In the genomic region with DNA sequence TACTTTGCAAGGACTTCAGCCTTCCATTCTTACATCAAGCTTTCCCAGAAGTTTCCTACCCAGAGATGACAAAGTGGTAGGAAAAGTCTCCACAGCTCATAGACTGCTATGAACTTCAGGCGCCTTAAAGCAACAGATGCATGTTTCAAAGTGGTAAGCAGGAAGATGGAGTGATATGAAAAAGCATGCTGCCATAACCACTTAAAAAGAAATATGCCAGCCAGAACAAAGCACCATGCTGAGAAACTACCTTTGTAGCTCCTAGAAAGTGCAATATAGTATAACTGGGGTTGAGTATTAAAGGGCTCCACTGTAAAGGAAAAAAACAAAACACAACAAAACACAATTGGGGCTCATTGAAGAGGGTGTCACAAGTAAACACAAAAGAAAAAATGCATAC, we compare ENCODE assay signal across 27 cellular contexts.
"Had no signal": no experiment of that assay in that cellular context is flagged by ENCODE, and none has a peak within 500 bp of the region (broad histone marks: within the 10 kb centered on the region; RNA-seq: fewer than 3 reads in every experiment).

No MANE protein-coding gene starts in this region.

- H3K36me3 ChIP-seq: colonic mucosa, esophagus muscularis mucosa, esophagus squamous epithelium, gastrocnemius medialis, gastroesophageal sphincter, heart left ventricle, heart right ventricle had no signal

- DNase-seq: colonic mucosa; cortex of kidney; dermis blood vessel endothelial cell; dorsolateral prefrontal cortex; effector CD4-positive, alpha-beta T cell; effector CD8-positive, alpha-beta T cell; effector memory CD4-positive, alpha-beta T cell; effector memory CD8-positive, alpha-beta T cell; endodermal cell; erythroblast; esophagus squamous epithelium; foreskin fibroblast; foreskin keratinocyte; foreskin melanocyte; gastrocnemius medialis; glutamatergic neuron; head of caudate nucleus; heart left ventricle; heart right ventricle had no signal

- H3K9me3 ChIP-seq: colonic mucosa, esophagus muscularis mucosa, esophagus squamous epithelium, gastrocnemius medialis, gastroesophageal sphincter, heart left ventricle, heart right ventricle had no signal

- H3K4me1 ChIP-seq: colonic mucosa, esophagus muscularis mucosa, esophagus squamous epithelium, foreskin keratinocyte, gastrocnemius medialis, gastroesophageal sphincter, heart left ventricle, heart right ventricle had no signal

- H3K4me3 ChIP-seq: colonic mucosa, coronary artery, dorsolateral prefrontal cortex, esophagus muscularis mucosa, esophagus squamous epithelium, gastrocnemius medialis, gastroesophageal sphincter, heart left ventricle, heart right ventricle had no signal

- H3K27me3 ChIP-seq: colonic mucosa, dorsolateral prefrontal cortex, esophagus muscularis mucosa, esophagus squamous epithelium, foreskin keratinocyte, gastrocnemius medialis, gastroesophageal sphincter, heart left ventricle, heart right ventricle had no signal

- ATAC-seq: effector memory CD8-positive, alpha-beta T cell; esophagus mucosa; foreskin keratinocyte; gastrocnemius medialis; gastroesophageal sphincter; heart left ventricle; heart right ventricle had no signal

- H3K27ac ChIP-seq: colonic mucosa, coronary artery, dorsolateral prefrontal cortex, epithelial cell of prostate, esophagus muscularis mucosa, esophagus squamous epithelium, foreskin keratinocyte, gastrocnemius medialis, gastroesophageal sphincter, heart left ventricle, heart right ventricle had no signal

- FAIRE-seq: colon, endometrium, endothelial cell of umbilical vein had no signal
